ENCODE assay signal across 1 cellular context in the genomic region with DNA sequence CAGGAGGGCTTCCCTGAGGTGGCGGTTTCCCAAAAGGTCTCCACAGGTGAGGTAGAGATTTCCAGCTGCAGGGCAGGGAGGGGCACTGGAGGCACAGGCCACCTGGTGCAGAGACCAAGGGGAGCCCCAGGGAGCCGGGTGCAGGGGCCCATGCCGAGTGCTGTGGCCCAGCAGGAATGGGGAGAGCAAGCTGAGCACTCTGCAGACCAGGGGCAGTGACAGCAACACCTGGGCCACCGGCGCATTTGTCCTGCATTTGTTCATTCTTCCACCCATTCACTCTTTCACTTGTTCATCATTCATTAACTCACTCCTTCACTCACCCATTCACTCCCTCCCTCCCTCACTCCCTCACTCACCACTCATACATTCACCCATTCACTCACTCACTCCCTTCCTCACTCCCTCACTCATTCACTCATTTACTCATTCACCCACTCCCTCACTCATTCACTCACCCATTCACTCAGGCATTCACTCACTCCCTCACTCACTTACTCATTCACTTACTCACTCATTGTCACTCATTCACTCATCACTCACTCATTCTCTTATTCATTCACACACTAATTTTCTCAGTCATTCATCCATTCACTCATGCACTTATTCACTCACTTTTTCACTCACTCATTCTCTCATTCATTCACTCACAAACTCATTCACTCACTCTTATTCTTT.
TF ChIP-seq lines count a peak whose summit lies in the region.

No MANE protein-coding gene starts in this region.

TF ChIP-seq in GM23338, 12 proteins besides CTCF, POLR2A, EP300 and RAD21:
- TF ChIP-seq, protein P1, sequence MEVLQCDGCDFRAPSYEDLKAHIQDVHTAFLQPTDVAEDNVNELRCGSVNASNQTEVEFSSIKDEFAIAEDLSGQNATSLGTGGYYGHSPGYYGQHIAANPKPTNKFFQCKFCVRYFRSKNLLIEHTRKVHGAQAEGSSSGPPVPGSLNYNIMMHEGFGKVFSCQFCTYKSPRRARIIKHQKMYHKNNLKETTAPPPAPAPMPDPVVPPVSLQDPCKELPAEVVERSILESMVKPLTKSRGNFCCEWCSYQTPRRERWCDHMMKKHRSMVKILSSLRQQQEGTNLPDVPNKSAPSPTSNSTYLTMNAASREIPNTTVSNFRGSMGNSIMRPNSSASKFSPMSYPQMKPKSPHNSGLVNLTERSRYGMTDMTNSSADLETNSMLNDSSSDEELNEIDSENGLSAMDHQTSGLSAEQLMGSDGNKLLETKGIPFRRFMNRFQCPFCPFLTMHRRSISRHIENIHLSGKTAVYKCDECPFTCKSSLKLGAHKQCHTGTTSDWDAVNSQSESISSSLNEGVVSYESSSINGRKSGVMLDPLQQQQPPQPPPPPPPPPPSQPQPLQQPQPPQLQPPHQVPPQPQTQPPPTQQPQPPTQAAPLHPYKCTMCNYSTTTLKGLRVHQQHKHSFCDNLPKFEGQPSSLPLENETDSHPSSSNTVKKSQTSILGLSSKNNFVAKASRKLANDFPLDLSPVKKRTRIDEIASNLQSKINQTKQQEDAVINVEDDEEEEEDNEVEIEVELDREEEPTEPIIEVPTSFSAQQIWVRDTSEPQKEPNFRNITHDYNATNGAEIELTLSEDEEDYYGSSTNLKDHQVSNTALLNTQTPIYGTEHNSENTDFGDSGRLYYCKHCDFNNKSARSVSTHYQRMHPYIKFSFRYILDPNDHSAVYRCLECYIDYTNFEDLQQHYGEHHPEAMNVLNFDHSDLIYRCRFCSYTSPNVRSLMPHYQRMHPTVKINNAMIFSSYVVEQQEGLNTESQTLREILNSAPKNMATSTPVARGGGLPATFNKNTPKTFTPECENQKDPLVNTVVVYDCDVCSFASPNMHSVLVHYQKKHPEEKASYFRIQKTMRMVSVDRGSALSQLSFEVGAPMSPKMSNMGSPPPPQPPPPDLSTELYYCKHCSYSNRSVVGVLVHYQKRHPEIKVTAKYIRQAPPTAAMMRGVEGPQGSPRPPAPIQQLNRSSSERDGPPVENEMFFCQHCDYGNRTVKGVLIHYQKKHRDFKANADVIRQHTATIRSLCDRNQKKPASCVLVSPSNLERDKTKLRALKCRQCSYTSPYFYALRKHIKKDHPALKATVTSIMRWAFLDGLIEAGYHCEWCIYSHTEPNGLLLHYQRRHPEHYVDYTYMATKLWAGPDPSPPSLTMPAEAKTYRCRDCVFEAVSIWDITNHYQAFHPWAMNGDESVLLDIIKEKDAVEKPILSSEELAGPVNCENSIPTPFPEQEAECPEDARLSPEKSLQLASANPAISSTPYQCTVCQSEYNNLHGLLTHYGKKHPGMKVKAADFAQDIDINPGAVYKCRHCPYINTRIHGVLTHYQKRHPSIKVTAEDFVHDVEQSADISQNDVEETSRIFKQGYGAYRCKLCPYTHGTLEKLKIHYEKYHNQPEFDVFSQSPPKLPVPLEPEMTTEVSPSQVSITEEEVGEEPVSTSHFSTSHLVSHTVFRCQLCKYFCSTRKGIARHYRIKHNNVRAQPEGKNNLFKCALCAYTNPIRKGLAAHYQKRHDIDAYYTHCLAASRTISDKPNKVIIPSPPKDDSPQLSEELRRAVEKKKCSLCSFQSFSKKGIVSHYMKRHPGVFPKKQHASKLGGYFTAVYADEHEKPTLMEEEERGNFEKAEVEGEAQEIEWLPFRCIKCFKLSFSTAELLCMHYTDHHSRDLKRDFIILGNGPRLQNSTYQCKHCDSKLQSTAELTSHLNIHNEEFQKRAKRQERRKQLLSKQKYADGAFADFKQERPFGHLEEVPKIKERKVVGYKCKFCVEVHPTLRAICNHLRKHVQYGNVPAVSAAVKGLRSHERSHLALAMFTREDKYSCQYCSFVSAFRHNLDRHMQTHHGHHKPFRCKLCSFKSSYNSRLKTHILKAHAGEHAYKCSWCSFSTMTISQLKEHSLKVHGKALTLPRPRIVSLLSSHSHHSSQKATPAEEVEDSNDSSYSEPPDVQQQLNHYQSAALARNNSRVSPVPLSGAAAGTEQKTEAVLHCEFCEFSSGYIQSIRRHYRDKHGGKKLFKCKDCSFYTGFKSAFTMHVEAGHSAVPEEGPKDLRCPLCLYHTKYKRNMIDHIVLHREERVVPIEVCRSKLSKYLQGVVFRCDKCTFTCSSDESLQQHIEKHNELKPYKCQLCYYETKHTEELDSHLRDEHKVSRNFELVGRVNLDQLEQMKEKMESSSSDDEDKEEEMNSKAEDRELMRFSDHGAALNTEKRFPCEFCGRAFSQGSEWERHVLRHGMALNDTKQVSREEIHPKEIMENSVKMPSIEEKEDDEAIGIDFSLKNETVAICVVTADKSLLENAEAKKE (CRISPR knock-in tag; IDR thresholded peaks at IDR 0.05): no peak
- TF ChIP-seq NANOG (IDR thresholded peaks at IDR 0.05; ENCODE audit: borderline replicate concordance): no peak
- TF ChIP-seq, protein P2, sequence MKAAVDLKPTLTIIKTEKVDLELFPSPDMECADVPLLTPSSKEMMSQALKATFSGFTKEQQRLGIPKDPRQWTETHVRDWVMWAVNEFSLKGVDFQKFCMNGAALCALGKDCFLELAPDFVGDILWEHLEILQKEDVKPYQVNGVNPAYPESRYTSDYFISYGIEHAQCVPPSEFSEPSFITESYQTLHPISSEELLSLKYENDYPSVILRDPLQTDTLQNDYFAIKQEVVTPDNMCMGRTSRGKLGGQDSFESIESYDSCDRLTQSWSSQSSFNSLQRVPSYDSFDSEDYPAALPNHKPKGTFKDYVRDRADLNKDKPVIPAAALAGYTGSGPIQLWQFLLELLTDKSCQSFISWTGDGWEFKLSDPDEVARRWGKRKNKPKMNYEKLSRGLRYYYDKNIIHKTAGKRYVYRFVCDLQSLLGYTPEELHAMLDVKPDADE (IDR thresholded peaks at IDR 0.05): no peak
- no peak for TF ChIP-seq JUNB (IDR thresholded peaks at IDR 0.05; ENCODE audit: unreplicated experiment)
- TF ChIP-seq STAT1 (IDR thresholded peaks at IDR 0.05; ENCODE audit: unreplicated experiment): no peak
- TF ChIP-seq ZNF331 (CRISPR knock-in tag; IDR thresholded peaks at IDR 0.05; ENCODE audit: low read depth): no peak
- TF ChIP-seq REST (IDR thresholded peaks at IDR 0.05; ENCODE audit: unreplicated experiment): no peak
